11 cellular contexts compared by ENCODE assay signal in the genomic region with DNA sequence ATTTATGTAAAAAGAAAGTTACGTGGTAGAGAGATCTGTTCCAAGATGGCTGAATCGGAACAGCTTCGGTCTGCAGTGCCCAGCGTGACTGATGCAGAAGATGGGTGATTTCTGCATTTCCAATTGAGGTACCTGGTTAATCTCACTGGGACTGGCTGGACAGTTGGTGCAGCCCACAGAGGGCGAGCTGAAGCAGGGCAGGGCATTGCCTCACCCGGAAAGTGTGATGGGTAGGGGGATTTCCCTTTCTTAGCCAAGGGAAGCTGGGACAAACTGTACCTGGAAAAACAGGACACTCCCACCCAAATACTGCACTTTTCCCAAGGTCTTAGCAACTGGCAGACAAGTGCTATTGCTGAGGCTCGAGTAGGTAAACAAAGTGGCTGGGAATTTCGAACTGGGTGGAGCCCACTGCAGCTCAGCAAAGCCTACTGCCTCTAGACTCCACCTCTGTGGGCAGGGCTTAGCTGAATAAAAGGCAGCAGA. TPM values are rescaled to one million over a fixed set of nuclear protein-coding genes. Genes with fewer than 3 reads are reported as not detected.
DNase-seq lines count a peak whose midpoint lies in the region; ATAC-seq and TF ChIP-seq lines count a peak whose summit lies in the region.
"Had no signal": no experiment of that assay in that cellular context is flagged by ENCODE, and none has a peak within 500 bp of the region (broad histone marks: within the 10 kb centered on the region; RNA-seq: fewer than 3 reads in every experiment).

No MANE protein-coding gene starts in this region.

- H3K9me3 ChIP-seq in OCI-LY1 (ENCODE audit: low read length), result no peaks in the 10 kb centered on the region
- peaks cover 0 to 3% (median 0%) of the 10 kb centered on the region in 4 donors for H3K9me3 ChIP-seq in stomach
- H3K9me3 ChIP-seq: sigmoid colon had no signal

- H3K79me2 ChIP-seq in OCI-LY1 (ENCODE audit: insufficient read depth, low read length), result no peaks in the 10 kb centered on the region

- TF ChIP-seq EP300 in stomach (IDR thresholded peaks at IDR 0.05), result no peak

- ATAC-seq in activated CD8-positive, alpha-beta memory T cell treated with anti-CD3 and anti-CD28 coated beads, Interleukin-2, amount 10 ng/mL, durations not matched to agents 7 days and 5 days, result no peak
- no peak for ATAC-seq in HG03025 (IDR thresholded peaks at IDR 0.05; ENCODE audit: low FRiP score, unreplicated experiment)

- H2AFZ ChIP-seq in OCI-LY1 (ENCODE audit: low read length), result no peak overlapping the region; the same call in 1 of the 2 replicates

- H3K9me2 ChIP-seq in OCI-LY1 (ENCODE audit: low read depth, low read length), result no peaks in the 10 kb centered on the region

- no peaks in the 10 kb centered on the region for H3K27me3 ChIP-seq in OCI-LY1 (ENCODE audit: insufficient read depth, low read length)
- no peaks in the 10 kb centered on the region for H3K27me3 ChIP-seq in stomach
- H3K27me3 ChIP-seq: cardiac muscle cell had no signal

- H3K4me1 ChIP-seq in OCI-LY1 (ENCODE audit: insufficient read depth, low read length, severe bottlenecking) (peaks cover 31% of the 10 kb centered on the region), stomach (peaks cover 0 to 28% (median 8%) of the 10 kb centered on the region in 4 donors)
- H3K4me1 ChIP-seq: sigmoid colon had no signal

- intact Hi-C loops in stomach (cut with DNase I; ENCODE audit: low total_unique reads), result no loop called here
- intact Hi-C loops in posterior vena cava (cut with DNase I), result no loop called here

- H3K27ac Mint-ChIP-seq in activated CD8-positive, alpha-beta memory T cell treated with anti-CD3 and anti-CD28 coated beads, Interleukin-2, amount 10 ng/mL, durations not matched to agents 7 days and 5 days, result no peak overlapping the region

- peak overlapping the region; percentile 37 for H3K4me3 Mint-ChIP-seq in activated CD8-positive, alpha-beta memory T cell treated with anti-CD3 and anti-CD28 coated beads, Interleukin-2, amount 10 ng/mL, durations not matched to agents 7 days and 5 days

- H3K9me3 Mint-ChIP-seq in activated CD8-positive, alpha-beta memory T cell treated with anti-CD3 and anti-CD28 coated beads, Interleukin-2, amount 10 ng/mL, durations not matched to agents 7 days and 5 days (ENCODE audit: low read depth), result no peaks in the 10 kb centered on the region

- no peak for DNase-seq in activated CD8-positive, alpha-beta memory T cell treated with anti-CD3 and anti-CD28 coated beads, Interleukin-2, amount 10 ng/mL, durations not matched to agents 7 days and 5 days
- DNase-seq in activated CD8-positive, alpha-beta memory T cell treated with anti-CD3 and anti-CD28 coated beads for 24 hours, result no peak
- peak; percentile 48 to 52 for DNase-seq in erythroblast (lab: John Stamatoyannopoulos, UW)
- DNase-seq in stomach, result peak; percentile 64
- no peak for DNase-seq in posterior vena cava (ENCODE audit: low spot score)
- no peak for DNase-seq in NCI-H1417 (lab: John Stamatoyannopoulos, UW)
- DNase-seq: sigmoid colon, T-helper 9 cell had no signal

- no peaks in the 10 kb centered on the region for H3K36me3 ChIP-seq in OCI-LY1 (ENCODE audit: insufficient read depth, low read length)
- no peaks in the 10 kb centered on the region for H3K36me3 ChIP-seq in stomach
- H3K36me3 ChIP-seq: cardiac muscle cell, sigmoid colon had no signal

- H3K27me3 Mint-ChIP-seq in activated CD8-positive, alpha-beta memory T cell treated with anti-CD3 and anti-CD28 coated beads, Interleukin-2, amount 10 ng/mL, durations not matched to agents 7 days and 5 days, result peaks cover 32% of the 10 kb centered on the region

- 0 out of 2 replicates have a peak, but pooled peaks have one; percentile 5 for TF ChIP-seq CTCF in OCI-LY1 (IDR thresholded peaks at IDR 0.05; ENCODE audit: low read length)
- TF ChIP-seq CTCF in stomach (IDR thresholded peaks at IDR 0.05), result no peak

- H3K27ac ChIP-seq in OCI-LY1 (ENCODE audit: low read depth, low read length, poor library complexity, severe bottlenecking) (no peak overlapping the region), stomach (peak overlapping the region in 2 of 5 donors; percentile 44 to 68)
- H3K27ac ChIP-seq: cardiac muscle cell, sigmoid colon had no signal

- TF ChIP-seq POLR2A in erythroblast (IDR thresholded peaks at IDR 0.05; ENCODE audit: low read length), result no peak
- TF ChIP-seq POLR2A in stomach (IDR thresholded peaks at IDR 0.05), result no peak

- peak overlapping the region; percentile 59 for H3K4me3 ChIP-seq in OCI-LY1 (ENCODE audit: low read depth, low read length, poor library complexity, severe bottlenecking)
- peak overlapping the region in 3 of 4 donors; percentile 14 to 29 (median 28) for H3K4me3 ChIP-seq in stomach
- H3K4me3 ChIP-seq: cardiac muscle cell, sigmoid colon had no signal

- H3K36me3 Mint-ChIP-seq in activated CD8-positive, alpha-beta memory T cell treated with anti-CD3 and anti-CD28 coated beads, Interleukin-2, amount 10 ng/mL, durations not matched to agents 7 days and 5 days, result peaks cover 2% of the 10 kb centered on the region

- peak overlapping the region; percentile 83 for H3K4me2 ChIP-seq in OCI-LY1 (ENCODE audit: low read length)

- no peaks in the 10 kb centered on the region for H3F3A ChIP-seq in OCI-LY1 (ENCODE audit: insufficient read depth, low read length)

- H3K9ac ChIP-seq in OCI-LY1 (ENCODE audit: low read length), result peak overlapping the region; percentile 45; the same call in 1 of the 2 replicates

- H3K4me1 Mint-ChIP-seq in activated CD8-positive, alpha-beta memory T cell treated with anti-CD3 and anti-CD28 coated beads, Interleukin-2, amount 10 ng/mL, durations not matched to agents 7 days and 5 days, result peaks cover 11% of the 10 kb centered on the region

- WGBS in stomach, 5 donors, result 43 to 55% (median 55%) methylated on average over 8 of the region's 8 CpGs

- H4K20me1 ChIP-seq in OCI-LY1 (ENCODE audit: insufficient read depth, low read length), result no peaks in the 10 kb centered on the region

- CTCF ChIA-PET in activated CD8-positive, alpha-beta memory T cell treated with anti-CD3 and anti-CD28 coated beads, Interleukin-2, amount 10 ng/mL, durations not matched to agents 7 days and 5 days (lab: Charles Lee), result interaction anchor here (1.1 to 2.1 kb wide), 3 partner anchors 21 to 451 kb away, joined by 3 to 9 read pairs (median 4); partner anchors contain the start of gene DTWD2

RNA-seq across cellular contexts. Expression of gene HSD17B4, which starts 13.1 kb away (rescaled TPM):
- total RNA-seq in activated CD8-positive, alpha-beta memory T cell treated with anti-CD3 and anti-CD28 coated beads, Interleukin-2, amount 10 ng/mL, durations not matched to agents 7 days and 5 days, result 10 to 100 TPM; 62.0 to 88.0 TPM
- total RNA-seq in stomach (100 to 1,000 TPM in 3 of 5 donors, 10 to 100 TPM in 2; 64.3 to 274 (median 161) TPM), posterior vena cava (100 to 1,000 TPM; 144 to 188 TPM)
- polyA plus RNA-seq in stomach, result 100 to 1,000 TPM; 165 to 183 (median 179) TPM

Comparison
In these comparisons a context has a peak if more than half of its experiments do, and no peak if none do; other contexts are left out.
1. DNase-seq: peak in erythroblast (2 of 2) and stomach (single experiment); none in activated CD8-positive, alpha-beta memory T cell treated with anti-CD3 and anti-CD28 coated beads, Interleukin-2, amount 10 ng/mL, durations not matched to agents 7 days and 5 days (single experiment), activated CD8-positive, alpha-beta memory T cell treated with anti-CD3 and anti-CD28 coated beads for 24 hours (single experiment), posterior vena cava (single experiment) and NCI-H1417 (0 of 3).